ENCODE assay signal across 8 cellular contexts in genomic region chr4:182448281-182449151, GRCh38.
DNase-seq lines count a peak whose midpoint lies in the region; ATAC-seq and TF ChIP-seq lines count a peak whose summit lies in the region.

No MANE protein-coding gene starts in this region.

- H3K4me1 Mint-ChIP-seq in naive thymus-derived CD4-positive, alpha-beta T cell: peaks cover 10 to 25% (median 23%) of the 10 kb centered on the region in 7 donors

- H3K4me3 ChIP-seq in AG10803 (ENCODE audit: low read length): peak overlapping the region; percentile 73
- peak overlapping the region; percentile 12 for H3K4me3 ChIP-seq in naive thymus-derived CD4-positive, alpha-beta T cell (ENCODE audit: low read length)
- H3K4me3 ChIP-seq in stomach smooth muscle (ENCODE audit: low read length in 2 of 2): peak overlapping the region; percentile 54 to 76

- intact Hi-C loops in naive thymus-derived CD4-positive, alpha-beta T cell (cut with micrococcal nuclease): no loop called here

- peaks cover 5 to 11% of the 10 kb centered on the region in 2 donors for H3K4me1 ChIP-seq in naive thymus-derived CD4-positive, alpha-beta T cell (ENCODE audit: control insufficient read depth in 2 of 2, insufficient read depth in 2 of 2, low read length in 2 of 2)
- peaks cover 7% of the 10 kb centered on the region for H3K4me1 ChIP-seq in stomach smooth muscle (ENCODE audit: control insufficient read depth, insufficient read depth, low read length)

- H3K27ac Mint-ChIP-seq in naive thymus-derived CD4-positive, alpha-beta T cell: no peak overlapping the region

- H3K9me3 Mint-ChIP-seq in naive thymus-derived CD4-positive, alpha-beta T cell: peaks cover 0 to 8% (median 0%) of the 10 kb centered on the region in 11 donors

- no peaks in the 10 kb centered on the region for H3K9me3 ChIP-seq in naive thymus-derived CD4-positive, alpha-beta T cell (ENCODE audit: control insufficient read depth in 2 of 3, low read length in 3 of 3)
- H3K9me3 ChIP-seq in stomach smooth muscle (ENCODE audit: control insufficient read depth in 2 of 2, low read length in 2 of 2): no peaks in the 10 kb centered on the region

- H3K9ac ChIP-seq in stomach smooth muscle (ENCODE audit: low read length in 2 of 2): peak overlapping the region; percentile 43 to 47

- POLR2A ChIA-PET in naive thymus-derived CD4-positive, alpha-beta T cell (lab: Charles Lee): no interaction called here

- peak; percentile 91 for ATAC-seq in HG03354 (IDR thresholded peaks at IDR 0.05; ENCODE audit: poor library complexity, severe bottlenecking, unreplicated experiment)
- peak; percentile 75 for ATAC-seq in naive thymus-derived CD4-positive, alpha-beta T cell

- H3K27me3 ChIP-seq in naive thymus-derived CD4-positive, alpha-beta T cell (ENCODE audit: control insufficient read depth in 2 of 2, insufficient read depth in 2 of 2, low read length in 2 of 2): peaks cover 0 to 23% of the 10 kb centered on the region in 2 donors
- peaks cover 8 to 31% of the 10 kb centered on the region in 2 donors for H3K27me3 ChIP-seq in stomach smooth muscle (ENCODE audit: control insufficient read depth in 1 of 2, insufficient read depth in 2 of 2, low read length in 2 of 2)

- H3K36me3 ChIP-seq in naive thymus-derived CD4-positive, alpha-beta T cell (ENCODE audit: control insufficient read depth in 2 of 3, insufficient read depth in 3 of 3, low read length in 3 of 3): no peaks in the 10 kb centered on the region
- H3K36me3 ChIP-seq in stomach smooth muscle (ENCODE audit: control insufficient read depth in 2 of 2, insufficient read depth in 2 of 2, low read length in 2 of 2): no peaks in the 10 kb centered on the region

- peak overlapping the region; percentile 52 to 79 (median 72) for H3K4me3 Mint-ChIP-seq in naive thymus-derived CD4-positive, alpha-beta T cell

- CTCF ChIA-PET in naive thymus-derived CD4-positive, alpha-beta T cell (lab: Charles Lee): no interaction called here

- DNase-seq in AG10803 (ENCODE audit: low read depth) (peak; percentile 91), GM19240 (ENCODE audit: insufficient read length, low spot score) (peak; percentile 35), NCI-H526 treated with DMSO at 0.1 percent for 48 hours (lab: John Stamatoyannopoulos, UW) (peak; percentile 84), activated gamma-delta T cell treated with Interleukin-2 at 50 U/mL for 16 hours (peak; percentile 10), fibroblast of the conjunctiva (ENCODE audit: low read depth) (peak; percentile 76)
- DNase-seq in naive thymus-derived CD4-positive, alpha-beta T cell: peak; percentile 3 to 45 (median 16)

- no peak for TF ChIP-seq CTCF in AG10803 (conservative IDR thresholded peaks at IDR 0.05; ENCODE audit: low read length)

- no peak overlapping the region for H3K27ac ChIP-seq in naive thymus-derived CD4-positive, alpha-beta T cell (ENCODE audit: low read depth, low read length)
- H3K27ac ChIP-seq in stomach smooth muscle (ENCODE audit: low read length): no peak overlapping the region

- H3K27me3 Mint-ChIP-seq in naive thymus-derived CD4-positive, alpha-beta T cell: peaks cover 65 to 74% (median 67%) of the 10 kb centered on the region in 5 donors

- peaks cover 0 to 3% (median 0%) of the 10 kb centered on the region in 5 donors for H3K36me3 Mint-ChIP-seq in naive thymus-derived CD4-positive, alpha-beta T cell

Comparison
In these comparisons a context has a peak if more than half of its experiments do, and no peak if none do; other contexts are left out.
1. DNase-seq: peak in every context shown above with its lines; median percentile 91 in AG10803; 84 in NCI-H526 treated with DMSO at 0.1 percent for 48 hours; 76 in fibroblast of the conjunctiva; 35 in GM19240; 16 in naive thymus-derived CD4-positive, alpha-beta T cell; 10 in activated gamma-delta T cell treated with Interleukin-2 at 50 U/mL for 16 hours.
2. H3K4me3 ChIP-seq: peak in every context shown above with its lines; median percentile 73 in AG10803; 65 in stomach smooth muscle; 12 in naive thymus-derived CD4-positive, alpha-beta T cell.